8 cellular contexts compared by ENCODE assay signal in the genomic region with DNA sequence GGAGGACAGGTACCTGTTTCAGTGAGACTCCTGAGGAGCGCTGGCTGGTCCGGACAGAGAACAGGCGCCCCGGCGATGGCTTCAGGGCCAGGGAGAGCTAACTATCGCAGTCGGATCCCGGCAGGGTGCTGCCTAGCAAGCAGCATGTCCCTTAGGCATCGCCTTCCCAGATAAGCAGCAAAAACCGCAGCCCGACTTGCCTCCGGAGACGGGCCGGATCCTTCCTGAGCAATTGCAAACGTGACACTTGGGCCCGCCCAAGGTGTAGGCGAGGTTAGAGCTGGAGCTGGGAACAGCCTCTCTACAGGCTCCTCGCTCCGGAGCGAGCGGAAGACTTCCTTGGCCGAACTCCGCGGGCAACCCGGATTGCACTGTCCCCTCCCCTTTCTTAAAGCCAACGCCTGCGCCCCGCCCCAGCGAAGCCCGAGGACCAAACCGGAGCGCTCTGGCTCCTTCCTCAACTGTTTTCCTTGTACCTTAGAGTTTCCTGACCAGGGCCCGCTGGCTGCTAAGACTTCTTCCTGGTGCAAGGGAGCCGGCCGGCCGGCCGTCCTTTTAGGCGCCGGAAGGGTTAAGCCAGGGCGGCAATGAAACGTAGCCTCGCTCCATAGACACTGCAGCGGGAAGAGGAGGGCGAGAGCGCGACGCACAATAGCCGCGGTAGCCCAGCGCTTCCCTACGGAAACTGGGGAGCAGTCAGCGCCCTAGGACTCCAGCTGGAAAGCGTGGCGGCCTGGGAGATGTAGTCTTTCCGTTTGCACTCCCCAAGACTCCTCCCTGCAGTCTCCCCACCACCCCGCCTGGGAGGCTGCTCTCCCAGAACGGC. TPM values are rescaled to one million over a fixed set of nuclear protein-coding genes. Genes with fewer than 3 reads are reported as not detected.
DNase-seq lines count a peak whose midpoint lies in the region; ATAC-seq and TF ChIP-seq lines count a peak whose summit lies in the region.

A gene with protein sequence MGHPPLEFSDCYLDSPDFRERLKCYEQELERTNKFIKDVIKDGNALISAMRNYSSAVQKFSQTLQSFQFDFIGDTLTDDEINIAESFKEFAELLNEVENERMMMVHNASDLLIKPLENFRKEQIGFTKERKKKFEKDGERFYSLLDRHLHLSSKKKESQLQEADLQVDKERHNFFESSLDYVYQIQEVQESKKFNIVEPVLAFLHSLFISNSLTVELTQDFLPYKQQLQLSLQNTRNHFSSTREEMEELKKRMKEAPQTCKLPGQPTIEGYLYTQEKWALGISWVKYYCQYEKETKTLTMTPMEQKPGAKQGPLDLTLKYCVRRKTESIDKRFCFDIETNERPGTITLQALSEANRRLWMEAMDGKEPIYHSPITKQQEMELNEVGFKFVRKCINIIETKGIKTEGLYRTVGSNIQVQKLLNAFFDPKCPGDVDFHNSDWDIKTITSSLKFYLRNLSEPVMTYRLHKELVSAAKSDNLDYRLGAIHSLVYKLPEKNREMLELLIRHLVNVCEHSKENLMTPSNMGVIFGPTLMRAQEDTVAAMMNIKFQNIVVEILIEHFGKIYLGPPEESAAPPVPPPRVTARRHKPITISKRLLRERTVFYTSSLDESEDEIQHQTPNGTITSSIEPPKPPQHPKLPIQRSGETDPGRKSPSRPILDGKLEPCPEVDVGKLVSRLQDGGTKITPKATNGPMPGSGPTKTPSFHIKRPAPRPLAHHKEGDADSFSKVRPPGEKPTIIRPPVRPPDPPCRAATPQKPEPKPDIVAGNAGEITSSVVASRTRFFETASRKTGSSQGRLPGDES (minus strand): TSS at position 341 of the 826 bp plus-strand sequence. CDS start 475 bp downstream, outside the sequence.

- DNase-seq in DMS53 (lab: John Stamatoyannopoulos, UW) (peak; percentile 74), KBM-7 (peak; percentile 76), lower leg skin (ENCODE audit: low spot score in 2 of 2) (peak; percentile 73 to 94)
- DNase-seq in stimulated activated naive CD8-positive, alpha-beta T cell treated with anti-CD3 and anti-CD28 coated beads, Interleukin-15, Interleukin-2, amounts not matched to agents 100 U/mL and 50 U/mL, for 24 hours, result peak; percentile 6

- ATAC-seq in stimulated activated naive CD8-positive, alpha-beta T cell treated with anti-CD3 and anti-CD28 coated beads, Interleukin-15, Interleukin-2, amounts not matched to agents 100 U/mL and 50 U/mL, for 24 hours, result no peak
- ATAC-seq in GM18517 (IDR thresholded peaks at IDR 0.05; ENCODE audit: unreplicated experiment), result no peak
- no peak for ATAC-seq in HG03378 (IDR thresholded peaks at IDR 0.05; ENCODE audit: unreplicated experiment)

- TF ChIP-seq POLR2A in lower leg skin (IDR thresholded peaks at IDR 0.05), result no peak

- no peaks in the 10 kb centered on the region for H3K9me3 ChIP-seq in endocrine pancreas (ENCODE audit: control insufficient read depth, low read length)

- no peaks in the 10 kb centered on the region for H3K36me3 ChIP-seq in endocrine pancreas (ENCODE audit: control insufficient read depth, insufficient read depth, low read length)

- 0 to 42% methylated on average over 15 to 57 of the region's 57 CpGs for WGBS in lower leg skin, 2 donors

- peak within 1 kb of the TSS; percentile 90 for H3K27ac ChIP-seq in VCaP

- in situ Hi-C loops in KBM-7 (cut with MboI; ENCODE audit: low pct_unique_long_range_greater_than_20kb, low sequenced_read_pairs), result no loop called here

- intact Hi-C loops in lower leg skin (cut with DNase I; ENCODE audit: low total_unique reads), result no loop called here

- TF ChIP-seq CTCF in VCaP (conservative IDR thresholded peaks at IDR 0.05), result no peak
- TF ChIP-seq CTCF in lower leg skin (IDR thresholded peaks at IDR 0.05), result no peak

- H3K4me3 ChIP-seq in endocrine pancreas (ENCODE audit: control insufficient read depth, insufficient read depth, low read length) (peak within 1 kb of the TSS; percentile 65), lower leg skin (ENCODE audit: low read depth, poor library complexity, severe bottlenecking) (peak within 1 kb of the TSS; percentile 45)

- H3K4me1 ChIP-seq in endocrine pancreas (ENCODE audit: control insufficient read depth, insufficient read depth, low read length), result peaks cover 6% of the 10 kb centered on the region

- no peaks in the 10 kb centered on the region for H3K27me3 ChIP-seq in endocrine pancreas (ENCODE audit: control insufficient read depth, insufficient read depth, low read length)

- peak within 1 kb of the TSS; percentile 72 for H3K9ac ChIP-seq in endocrine pancreas (ENCODE audit: control insufficient read depth, insufficient read depth, low read length)

RNA-seq across cellular contexts. Expression of the gene that starts here (rescaled TPM):
- 10 to 100 TPM in 1 of 4 donors, 1 to 10 TPM in 3; 4.9 to 20.1 (median 8.1) TPM for total RNA-seq in lower leg skin

Comparison
In these comparisons a context has a peak if more than half of its experiments do, and no peak if none do; other contexts are left out.
1. DNase-seq: peak in every context shown above with its lines; median percentile 84 in lower leg skin; 76 in KBM-7; 74 in DMS53; 6 in stimulated activated naive CD8-positive, alpha-beta T cell treated with anti-CD3 and anti-CD28 coated beads, Interleukin-15, Interleukin-2, amounts not matched to agents 100 U/mL and 50 U/mL, for 24 hours.